15 cellular contexts compared by ENCODE assay signal in genomic region chr17:77369544-77369971, GRCh38.
DNase-seq lines count a peak whose midpoint lies in the region; ATAC-seq and TF ChIP-seq lines count a peak whose summit lies in the region.
"Had no signal": no experiment of that assay in that cellular context is flagged by ENCODE, and none has a peak within 500 bp of the region (broad histone marks: within the 10 kb centered on the region; RNA-seq: fewer than 3 reads in every experiment).

No MANE protein-coding gene starts in this region.

- peak overlapping the region; percentile 94; the same call in 1 of the 2 replicates for H3K9ac ChIP-seq in KMS-11

- H3K27ac Mint-ChIP-seq in chondrocyte (ENCODE audit: unreplicated experiment) (no peak overlapping the region), nephron (peak overlapping the region; percentile 86 to 94 (median 94))
- H3K27ac Mint-ChIP-seq: activated CD4-positive, alpha-beta T cell treated with anti-CD3 and anti-CD28 coated beads for 36 hours had no signal

- H3K9me3 ChIP-seq in transverse colon, result no peaks in the 10 kb centered on the region

- H3K4me3 Mint-ChIP-seq in chondrocyte (ENCODE audit: unreplicated experiment) (no peak overlapping the region), nephron (peak overlapping the region in 1 of 3 experiments; percentile 26)
- H3K4me3 Mint-ChIP-seq: activated CD4-positive, alpha-beta T cell treated with anti-CD3 and anti-CD28 coated beads for 36 hours; central memory CD8-positive, alpha-beta T cell had no signal

- H3K4me1 ChIP-seq in KMS-11 (ENCODE audit: low read depth, poor library complexity, severe bottlenecking) (peaks cover 86% of the 10 kb centered on the region), transverse colon (peaks cover 46 to 57% (median 53%) of the 10 kb centered on the region in 4 donors)

- no peak for TF ChIP-seq POLR2A in transverse colon (IDR thresholded peaks at IDR 0.05)

- H3K9me3 Mint-ChIP-seq in chondrocyte (ENCODE audit: low read depth) (no peaks in the 10 kb centered on the region), nephron (no peaks in the 10 kb centered on the region)
- H3K9me3 Mint-ChIP-seq: central memory CD8-positive, alpha-beta T cell had no signal

- H3K36me3 Mint-ChIP-seq in chondrocyte (ENCODE audit: low read depth) (no peaks in the 10 kb centered on the region), nephron (ENCODE audit: low read depth) (no peaks in the 10 kb centered on the region)

- in situ Hi-C loops in transverse colon (cut with MboI; ENCODE audit: low pct_ligation_motif_present in 1 of 4, low pct_unique_long_range_greater_than_20kb in 1 of 4, low sequenced_read_pairs in 3 of 4), result no loop called here

- H3K27ac ChIP-seq in KMS-11 (peak overlapping the region; percentile 90), transverse colon (peak overlapping the region in 3 of 4 donors; percentile 94 to 96 (median 95))

- no peak for TF ChIP-seq CTCF in KMS-11 (conservative IDR thresholded peaks at IDR 0.05; ENCODE audit: low read depth, low read length)
- no peak for TF ChIP-seq CTCF in chondrocyte (IDR thresholded peaks at IDR 0.05)
- no peak for TF ChIP-seq CTCF in nephron (IDR thresholded peaks at IDR 0.05; ENCODE audit: unreplicated experiment in 3 of 3)
- TF ChIP-seq CTCF in transverse colon (IDR thresholded peaks at IDR 0.05), result no peak

- H3K4me2 ChIP-seq in KMS-11, result peak overlapping the region; percentile 91; the same call in 1 of the 2 replicates

- ATAC-seq in GM18519 (IDR thresholded peaks at IDR 0.05; ENCODE audit: low FRiP score, unreplicated experiment), result no peak
- ATAC-seq: activated CD4-positive, alpha-beta T cell treated with anti-CD3 and anti-CD28 coated beads for 36 hours had no signal

- H4K20me1 ChIP-seq in KMS-11 (ENCODE audit: insufficient read depth), result no peaks in the 10 kb centered on the region

- 86 to 88% methylated on average over 5 to 13 of the region's 13 CpGs for WGBS in transverse colon (ENCODE audit: low coverage in 1 of 2), 2 donors

- H3K79me2 ChIP-seq in KMS-11 (ENCODE audit: insufficient read depth, low read depth), result peaks cover 86% of the 10 kb centered on the region

- intact Hi-C loops in transverse colon (cut with DNase I; ENCODE audit: low total_unique reads), result no loop called here

- H3K36me3 ChIP-seq in KMS-11 (ENCODE audit: insufficient read depth) (no peaks in the 10 kb centered on the region), transverse colon (no peaks in the 10 kb centered on the region)

- no peaks in the 10 kb centered on the region for H3K27me3 ChIP-seq in KMS-11 (ENCODE audit: insufficient read depth, low read depth)
- no peaks in the 10 kb centered on the region for H3K27me3 ChIP-seq in transverse colon

- no peak for TF ChIP-seq EP300 in transverse colon (IDR thresholded peaks at IDR 0.05; ENCODE audit: low read depth)

- H3K4me3 ChIP-seq in KMS-11 (IDR thresholded peaks at IDR 0.05; ENCODE audit: insufficient read depth, low read depth, low read length) (no peak overlapping the region), transverse colon (no peak overlapping the region)

- H3K27me3 Mint-ChIP-seq in chondrocyte (ENCODE audit: low read depth), result no peaks in the 10 kb centered on the region
- no peaks in the 10 kb centered on the region for H3K27me3 Mint-ChIP-seq in nephron (ENCODE audit: low read depth)
- H3K27me3 Mint-ChIP-seq: activated CD4-positive, alpha-beta T cell treated with anti-CD3 and anti-CD28 coated beads for 36 hours; central memory CD8-positive, alpha-beta T cell had no signal

- peak; percentile 64 for DNase-seq in chondrocyte (ENCODE audit: low spot score)
- DNase-seq in transverse colon, result no peak
- DNase-seq in MV-4-11 (lab: John Stamatoyannopoulos, UW), result no peak
- no peak for DNase-seq in NCI-H2081 treated with DMSO at 0.1 percent for 48 hours (lab: John Stamatoyannopoulos, UW)
- DNase-seq: activated effector memory CD4-positive, alpha-beta T cell treated with anti-CD3 and anti-CD28 coated beads, Interleukin-2, amount 50 U/mL, for 16 hours; effector CD4-positive, alpha-beta T cell; NCI-H1105 treated with DMSO at 0.1 percent for 48 hours; NCI-H748 treated with DMSO at 0.1 percent for 48 hours; stimulated activated CD4-positive, alpha-beta T cell treated with anti-CD3 and anti-CD28 coated beads, Interleukin-15, amount 100 ng/mL, for 24 hours; stimulated activated naive CD4-positive, alpha-beta T cell treated with Interleukin-2 at 50 U/mL for 16 hours had no signal

- H2AFZ ChIP-seq in KMS-11 (ENCODE audit: low read depth), result no peak overlapping the region

- H3K4me1 Mint-ChIP-seq in chondrocyte (ENCODE audit: low read depth), result peaks cover 63% of the 10 kb centered on the region
- H3K4me1 Mint-ChIP-seq in nephron, result peaks cover 65% of the 10 kb centered on the region
